In the genomic region with DNA sequence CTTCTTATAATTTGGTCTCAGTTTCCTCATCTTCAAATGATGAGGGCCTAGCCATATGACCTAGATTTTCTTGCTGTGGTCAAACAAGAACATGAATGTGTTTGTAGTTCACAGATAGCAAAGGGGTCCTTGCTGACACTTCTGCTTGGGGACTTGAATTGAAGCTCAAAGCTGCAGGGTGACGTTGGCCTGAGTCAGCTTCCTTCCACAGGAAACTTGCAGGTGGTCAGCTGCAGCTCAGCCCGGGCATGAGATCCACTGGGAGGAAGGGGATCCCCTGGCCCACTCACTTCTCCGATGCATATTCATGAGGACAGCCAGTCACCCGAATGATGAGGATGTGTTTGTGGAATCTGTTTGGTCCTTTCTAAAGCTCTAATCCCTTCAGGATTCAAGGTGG, we compare ENCODE assay signal across 30 cellular contexts. TPM values are rescaled to one million over a fixed set of nuclear protein-coding genes. Genes with fewer than 3 reads are reported as not detected.
DNase-seq lines count a peak whose midpoint lies in the region; ATAC-seq, FAIRE-seq and TF ChIP-seq lines count a peak whose summit lies in the region.
"Had no signal": no experiment of that assay in that cellular context is flagged by ENCODE, and none has a peak within 500 bp of the region (broad histone marks: within the 10 kb centered on the region; RNA-seq: fewer than 3 reads in every experiment).

No MANE protein-coding gene starts in this region.

- no peak overlapping the region for H2BK20ac ChIP-seq in IMR-90 (ENCODE audit: low read depth, low read length)

- no peak for TF ChIP-seq RAD21 in IMR-90 (IDR thresholded peaks at IDR 0.05; ENCODE audit: low read length)

- no peak overlapping the region for H2AK5ac ChIP-seq in IMR-90 (ENCODE audit: low read depth, low read length)

- H3K23ac ChIP-seq in IMR-90 (ENCODE audit: low read depth, low read length), result no peak overlapping the region

- no peaks in the 10 kb centered on the region for H3K9me1 ChIP-seq in IMR-90 (ENCODE audit: insufficient read depth, low read length)
- no peaks in the 10 kb centered on the region for H3K9me1 ChIP-seq in endothelial cell of umbilical vein (replicated peaks; ENCODE audit: control insufficient read depth, extremely low read depth, insufficient read depth, low read length)

- no peaks in the 10 kb centered on the region for H3K36me3 Mint-ChIP-seq in stimulated activated effector memory CD8-positive, alpha-beta T cell treated with anti-CD3 and anti-CD28 coated beads, Interleukin-12 subunit alpha, Interleukin-12 subunit beta, amount 100 ng/mL, for 72 hours
- H3K36me3 Mint-ChIP-seq: CD14-positive monocyte, IgD-negative memory B cell had no signal

- no peak overlapping the region for H2BK15ac ChIP-seq in IMR-90 (ENCODE audit: low read depth, low read length)

- H3K4me3 Mint-ChIP-seq in stimulated activated effector memory CD8-positive, alpha-beta T cell treated with anti-CD3 and anti-CD28 coated beads, Interleukin-12 subunit alpha, Interleukin-12 subunit beta, amount 100 ng/mL, for 72 hours, result no peak overlapping the region
- H3K4me3 Mint-ChIP-seq: activated CD8-positive, alpha-beta T cell treated with anti-CD3 and anti-CD28 coated beads for 36 hours; CD14-positive monocyte; effector memory CD8-positive, alpha-beta T cell; IgD-negative memory B cell; T-helper 17 cell had no signal

- H3K56ac ChIP-seq in IMR-90 (ENCODE audit: extremely low read depth, insufficient read depth, low read length), result no peak overlapping the region

- dilution Hi-C loops in IMR-90 (cut with HindIII; ENCODE audit: low sequenced_read_pairs, unreplicated experiment) (no loop called here), endothelial cell of umbilical vein (cut with MboI; ENCODE audit: extremely low pct_ligation_motif_present, low sequenced_read_pairs) (no loop called here)

- H2AFZ ChIP-seq in IMR-90 (replicated peaks; ENCODE audit: low read length, poor library complexity) (no peak overlapping the region), endothelial cell of umbilical vein (ENCODE audit: low read depth, low read length) (no peak overlapping the region)

- CTCF ChIA-PET in IMR-90 (lab: Yijun Ruan, JAX) (no interaction called here), endothelial cell of umbilical vein (lab: Charles Lee) (interaction anchor here (0.7 to 1.8 kb wide), 3 partner anchors 14 to 103 kb away, joined by 3 to 5 read pairs (median 3); no protein-coding TSS in a partner anchor)

- DNase-seq in IMR-90, result peak; percentile 9
- DNase-seq in T1000 (lab: John Stamatoyannopoulos, UW), result peak; percentile 25
- peak; percentile 70 for DNase-seq in endothelial cell of umbilical vein (ENCODE audit: low read depth, low spot score)
- no peak for DNase-seq in stimulated activated effector memory CD8-positive, alpha-beta T cell treated with anti-CD3 and anti-CD28 coated beads, Interleukin-12 subunit alpha, Interleukin-12 subunit beta, amount 100 ng/mL, for 72 hours (ENCODE audit: low spot score in 2 of 2)
- no peak for DNase-seq in SHP77 treated with DMSO at 0.1 percent for 48 hours (lab: John Stamatoyannopoulos, UW)
- DNase-seq in NCI-H146 (lab: John Stamatoyannopoulos, UW), result no peak
- DNase-seq in cerebellar nuclear complex (lab: John Stamatoyannopoulos, UW), result no peak
- DNase-seq: activated CD8-positive, alpha-beta T cell treated with anti-CD3 and anti-CD28 coated beads for 36 hours; activated naive CD4-positive, alpha-beta T cell treated with anti-CD3 and anti-CD28 coated beads, Interleukin-2, amount 50 U/mL, for 16 hours; Caco-2; DMS79; effector memory CD8-positive, alpha-beta T cell; GF-D8; left ventricle myocardium inferior; NCI-H1092; NCI-H1694 treated with DMSO at 0.1 percent for 48 hours; right lobe of liver; stimulated activated CD4-positive, alpha-beta T cell treated with anti-CD3 and anti-CD28 coated beads, Interleukin-12 subunit alpha, Interleukin-12 subunit beta, amount 100 ng/mL, for 4 hours; stimulated activated CD4-positive, alpha-beta T cell treated with anti-CD3 and anti-CD28 coated beads, Interleukin-4, amount 100 ng/mL, for 1 hour; T-helper 17 cell; tibial artery had no signal

- intact Hi-C loops in IMR-90 (cut with micrococcal nuclease) (no loop called here), endothelial cell of umbilical vein (cut with micrococcal nuclease) (loop anchor here (5.0 kb wide), 1 partner anchor 42 kb away; a partner anchor contains a TSS)

- no peak overlapping the region for H3K4ac ChIP-seq in IMR-90 (ENCODE audit: low read depth, low read length)

- 60% methylated on average over 1 of the region's 4 CpGs; no CpG with 5 or more reads in 1 of the 2 experiments for WGBS in IMR-90 (ENCODE audit: extremely low coverage in 2 of 2, insufficient read length in 1 of 2), 2 experiments

- no peak overlapping the region for H4K5ac ChIP-seq in IMR-90 (ENCODE audit: low read depth, low read length)

- no peak for TF ChIP-seq POLR2A in IMR-90 (IDR thresholded peaks at IDR 0.05; ENCODE audit: low read depth, low read length)
- no peak for TF ChIP-seq POLR2A in endothelial cell of umbilical vein (IDR thresholded peaks at IDR 0.05; ENCODE audit: low read depth, low read length)

- H3K27me3 ChIP-seq in IMR-90 (ENCODE audit: control insufficient read depth, insufficient read depth, low read length), result peaks cover 15% of the 10 kb centered on the region
- H3K27me3 ChIP-seq in endothelial cell of umbilical vein (ENCODE audit: control insufficient read depth in 2 of 2, insufficient read depth in 2 of 2, low read length in 2 of 2), result no peaks in the 10 kb centered on the region
- H3K27me3 ChIP-seq: neutrophil, right lobe of liver, tibial artery had no signal

- no peak overlapping the region for H4K91ac ChIP-seq in IMR-90 (ENCODE audit: insufficient read depth, low read depth, low read length)

- H3K4me1 Mint-ChIP-seq in stimulated activated effector memory CD8-positive, alpha-beta T cell treated with anti-CD3 and anti-CD28 coated beads, Interleukin-12 subunit alpha, Interleukin-12 subunit beta, amount 100 ng/mL, for 72 hours, result no peaks in the 10 kb centered on the region
- H3K4me1 Mint-ChIP-seq: CD14-positive monocyte, IgD-negative memory B cell had no signal

- H3K4me2 ChIP-seq in IMR-90 (ENCODE audit: low read depth, low read length) (no peak overlapping the region), endothelial cell of umbilical vein (ENCODE audit: insufficient read depth, low read length) (peak overlapping the region; percentile 17)

- in situ Hi-C loops in IMR-90 (cut with MboI; ENCODE audit: low sequenced_read_pairs), result no loop called here

- POLR2A ChIA-PET in IMR-90 (lab: Charles Lee; ENCODE audit: unreplicated experiment), result no interaction called here
- POLR2A ChIA-PET in endothelial cell of umbilical vein (lab: Charles Lee), result no interaction called here

- H3K79me2 ChIP-seq in endothelial cell of umbilical vein (ENCODE audit: control insufficient read depth, insufficient read depth, low read length), result no peaks in the 10 kb centered on the region

- no peak overlapping the region for H2BK5ac ChIP-seq in IMR-90 (ENCODE audit: low read depth, low read length, poor library complexity, severe bottlenecking)

- H3K18ac ChIP-seq in IMR-90 (ENCODE audit: low read depth, low read length), result no peak overlapping the region

- H3K14ac ChIP-seq in IMR-90 (replicated peaks; ENCODE audit: low read depth, low read length), result no peak overlapping the region

- no peak overlapping the region for H3K27ac Mint-ChIP-seq in stimulated activated effector memory CD8-positive, alpha-beta T cell treated with anti-CD3 and anti-CD28 coated beads, Interleukin-12 subunit alpha, Interleukin-12 subunit beta, amount 100 ng/mL, for 72 hours
- H3K27ac Mint-ChIP-seq: activated CD8-positive, alpha-beta T cell treated with anti-CD3 and anti-CD28 coated beads for 36 hours; activated T-helper 2 cell treated with anti-CD3 and anti-CD28 coated beads, Interferon-gamma antibody, Interleukin-2, Interleukin-4, amounts not matched to agents 10 μg/mL and 5 μg/mL and 100 μg/mL, durations not matched to agents 14 hours and 24 hours and 36 hours; CD14-positive monocyte; effector memory CD8-positive, alpha-beta T cell; IgD-negative memory B cell; T-helper 17 cell had no signal

- H3K27ac ChIP-seq in IMR-90 (ENCODE audit: insufficient read depth, low read length) (no peak overlapping the region), endothelial cell of umbilical vein (ENCODE audit: insufficient read depth, low read depth, low read length) (peak overlapping the region; percentile 23)
- H3K27ac ChIP-seq: coronary artery, left ventricle myocardium inferior, neutrophil, right lobe of liver, tibial artery had no signal

- H3K9me3 ChIP-seq in IMR-90 (ENCODE audit: control insufficient read depth, insufficient read depth, low read length), result no peaks in the 10 kb centered on the region
- H3K9me3 ChIP-seq in endothelial cell of umbilical vein (replicated peaks; ENCODE audit: control insufficient read depth, insufficient read depth, low read length), result no peaks in the 10 kb centered on the region
- H3K9me3 ChIP-seq: Caco-2, left ventricle myocardium inferior, neutrophil, right lobe of liver, tibial artery had no signal

- peak; percentile 83 for FAIRE-seq in endothelial cell of umbilical vein (lab: Jason Lieb, UNC)
- FAIRE-seq: islet of Langerhans had no signal

- no peaks in the 10 kb centered on the region for H3K36me3 ChIP-seq in IMR-90 (ENCODE audit: control insufficient read depth, insufficient read depth, low read length)
- H3K36me3 ChIP-seq in endothelial cell of umbilical vein (ENCODE audit: control insufficient read depth in 2 of 2, extremely low read depth in 1 of 2, insufficient read depth in 2 of 2, low read length in 2 of 2), result no peaks in the 10 kb centered on the region
- H3K36me3 ChIP-seq: left ventricle myocardium inferior, neutrophil, right lobe of liver, tibial artery had no signal

- H4K20me1 ChIP-seq in IMR-90 (ENCODE audit: insufficient read depth, low read length), result no peaks in the 10 kb centered on the region
- no peaks in the 10 kb centered on the region for H4K20me1 ChIP-seq in endothelial cell of umbilical vein (replicated peaks; ENCODE audit: control insufficient read depth, extremely low read depth, insufficient read depth, low read length)

- H3K4me3 ChIP-seq in IMR-90 (ENCODE audit: insufficient read depth, low read depth, low read length) (no peak overlapping the region), endothelial cell of umbilical vein (replicated peaks in 1 of 3; ENCODE audit: insufficient read depth in 1 of 3, low read depth in 1 of 3, low read length in 3 of 3) (no peak overlapping the region)
- H3K4me3 ChIP-seq: coronary artery, left ventricle myocardium inferior, right lobe of liver, tibial artery had no signal

- H2AK9ac ChIP-seq in IMR-90 (replicated peaks; ENCODE audit: low read depth, low read length, poor library complexity), result no peak overlapping the region

- TF ChIP-seq CTCF in IMR-90 (conservative IDR thresholded peaks at IDR 0.05; ENCODE audit: low read depth, low read length) (no peak), endothelial cell of umbilical vein (IDR thresholded peaks at IDR 0.05; ENCODE audit: extremely low read depth in 1 of 2, insufficient read depth in 1 of 2, low read depth in 1 of 2, low read length in 2 of 2) (no peak)

- no peak overlapping the region for H2BK120ac ChIP-seq in IMR-90 (ENCODE audit: low read depth, low read length)

- H3K4me1 ChIP-seq in IMR-90 (ENCODE audit: control insufficient read depth, insufficient read depth, low read length) (no peaks in the 10 kb centered on the region), endothelial cell of umbilical vein (ENCODE audit: control insufficient read depth, extremely low read depth, insufficient read depth, low read length) (peaks cover 10% of the 10 kb centered on the region)
- H3K4me1 ChIP-seq: Caco-2, right lobe of liver had no signal

- no peak overlapping the region for H4K8ac ChIP-seq in IMR-90 (ENCODE audit: low read depth in 2 of 2, low read length in 2 of 2)

- H3K9ac ChIP-seq in IMR-90 (ENCODE audit: low read depth, low read length) (no peak overlapping the region), endothelial cell of umbilical vein (replicated peaks; ENCODE audit: extremely low read depth, insufficient read depth, low read length) (no peak overlapping the region)

- no TSS peak for BruUV-seq in IMR-90 (replicated peaks; lab: Mats Ljungman, UMichigan)
- BruUV-seq in endothelial cell of umbilical vein (replicated peaks; lab: Mats Ljungman, UMichigan), result no TSS peak

- H3K9me3 Mint-ChIP-seq in stimulated activated effector memory CD8-positive, alpha-beta T cell treated with anti-CD3 and anti-CD28 coated beads, Interleukin-12 subunit alpha, Interleukin-12 subunit beta, amount 100 ng/mL, for 72 hours, result no peaks in the 10 kb centered on the region
- H3K9me3 Mint-ChIP-seq: activated CD8-positive, alpha-beta T cell treated with anti-CD3 and anti-CD28 coated beads for 36 hours; activated T-helper 2 cell treated with anti-CD3 and anti-CD28 coated beads, Interferon-gamma antibody, Interleukin-2, Interleukin-4, amounts not matched to agents 10 μg/mL and 5 μg/mL and 100 μg/mL, durations not matched to agents 14 hours and 24 hours and 36 hours; effector memory CD8-positive, alpha-beta T cell had no signal

- no peak for ATAC-seq in IMR-90 (ENCODE audit: low read depth)
- ATAC-seq in stimulated activated effector memory CD8-positive, alpha-beta T cell treated with anti-CD3 and anti-CD28 coated beads, Interleukin-12 subunit alpha, Interleukin-12 subunit beta, amount 100 ng/mL, for 72 hours, result peak; percentile 70
- ATAC-seq: activated CD4-positive, CD25-positive, alpha-beta regulatory T cell treated with anti-CD3 and anti-CD28 coated beads, Interleukin-2, amount 50 U/mL, for 24 hours; activated CD8-positive, alpha-beta T cell treated with anti-CD3 and anti-CD28 coated beads for 36 hours; effector memory CD8-positive, alpha-beta T cell; right lobe of liver; Right ventricle myocardium inferior; SK-N-SH treated with all-trans-retinoic acid at 6 μM for 48 hours; T-helper 17 cell had no signal

- no peaks in the 10 kb centered on the region for H3K79me1 ChIP-seq in IMR-90 (ENCODE audit: low read depth in 1 of 2, low read length in 2 of 2)

RNA-seq across cellular contexts. Expression of a gene that starts 42.6 kb away (rescaled TPM):
- 1.8 and 1.9 TPM in 2 replicates for total RNA-seq in IMR-90 (2012; rRNA removed)
- 0.91 and 0.99 TPM in 2 replicates for polyA plus RNA-seq in IMR-90 (2012; rRNA removed)
- 1.0 TPM in 2 replicates for polyA plus RNA-seq in IMR-90 (2012; cell fraction: cytosol; rRNA removed)
- 2.3 and 2.4 TPM in 2 replicates for polyA plus RNA-seq in IMR-90 (2012; cell fraction: nucleus; rRNA removed; ENCODE audit: low replicate concordance)
- total RNA-seq in endothelial cell of umbilical vein, result 3.0 and 3.1 TPM in 2 replicates
- polyA plus RNA-seq in endothelial cell of umbilical vein, result 1.3 and 1.6 TPM in 2 replicates
- polyA plus RNA-seq in endothelial cell of umbilical vein (2011; cell fraction: cytosol; rRNA removed), result 0.71 and 0.99 TPM in 2 replicates
- polyA plus RNA-seq in endothelial cell of umbilical vein (2011; cell fraction: nucleus; rRNA removed), result 3.0 and 3.7 TPM in 2 replicates
- 0.78 and 1.0 TPM in 2 replicates for polyA plus RNA-seq in endothelial cell of umbilical vein (2012)
- polyA minus RNA-seq in endothelial cell of umbilical vein, result 2.0 and 2.5 TPM in 2 replicates
- polyA minus RNA-seq in endothelial cell of umbilical vein (2011; cell fraction: cytosol; rRNA and poly(A)+ RNA removed), result not detected
- 2.3 and 3.5 TPM in 2 replicates for polyA minus RNA-seq in endothelial cell of umbilical vein (2011; cell fraction: nucleus; rRNA and poly(A)+ RNA removed)

Comparison
In these comparisons a context has a peak if more than half of its experiments do, and no peak if none do; other contexts are left out.
1. DNase-seq: peak in IMR-90 (single experiment), T1000 (single experiment) and endothelial cell of umbilical vein (single experiment); none in stimulated activated effector memory CD8-positive, alpha-beta T cell treated with anti-CD3 and anti-CD28 coated beads, Interleukin-12 subunit alpha, Interleukin-12 subunit beta, amount 100 ng/mL, for 72 hours (0 of 2), SHP77 treated with DMSO at 0.1 percent for 48 hours (single experiment), NCI-H146 (single experiment) and cerebellar nuclear complex (0 of 2).